15 cellular contexts compared by ENCODE assay signal in the genomic region with DNA sequence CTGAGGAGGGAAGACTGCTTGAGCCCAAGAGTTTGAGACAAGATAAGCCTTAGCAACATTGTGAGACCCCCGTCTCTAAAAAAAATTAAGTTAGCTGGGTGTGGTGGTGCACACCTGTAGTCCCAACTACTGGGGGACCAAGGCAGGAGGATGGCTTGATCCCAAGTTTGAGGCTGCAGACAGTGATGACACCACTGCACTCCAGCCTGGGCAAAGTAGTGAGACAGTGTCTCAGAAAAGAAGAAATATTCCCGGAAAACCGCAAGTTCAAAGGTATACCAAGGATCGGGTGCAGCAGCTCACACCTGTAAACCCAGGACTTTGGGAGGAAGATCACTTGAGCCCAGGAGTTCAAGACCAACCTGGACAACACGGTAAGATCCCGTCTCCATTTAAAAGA. TPM values are rescaled to one million over a fixed set of nuclear protein-coding genes. Genes with fewer than 3 reads are reported as not detected.
DNase-seq lines count a peak whose midpoint lies in the region; ATAC-seq and TF ChIP-seq lines count a peak whose summit lies in the region.
"Had no signal": no experiment of that assay in that cellular context is flagged by ENCODE, and none has a peak within 500 bp of the region (broad histone marks: within the 10 kb centered on the region; RNA-seq: fewer than 3 reads in every experiment).

No MANE protein-coding gene starts in this region.

- no peak for ATAC-seq in activated naive CD8-positive, alpha-beta T cell treated with anti-CD3 and anti-CD28 coated beads, Interleukin-2, amount 50 U/mL, for 24 hours
- ATAC-seq in natural killer cell = no peak

- H3K27ac Mint-ChIP-seq in CD4-positive, alpha-beta memory T cell = peak overlapping the region; percentile 69 to 100 (median 96)
- H3K27ac Mint-ChIP-seq in activated naive CD8-positive, alpha-beta T cell treated with anti-CD3 and anti-CD28 coated beads, Interleukin-2, amount 50 U/mL, for 24 hours = peak overlapping the region; percentile 80
- peak overlapping the region; percentile 69 to 81 for H3K27ac Mint-ChIP-seq in natural killer cell
- no peak overlapping the region for H3K27ac Mint-ChIP-seq in MCF 10A (ENCODE audit: low read depth, unreplicated experiment)
- H3K27ac Mint-ChIP-seq in neural progenitor cell = no peak overlapping the region

- no peaks in the 10 kb centered on the region for H3K27me3 ChIP-seq in CD4-positive, alpha-beta memory T cell (ENCODE audit: insufficient read depth, low read length)
- peaks cover 4% of the 10 kb centered on the region for H3K27me3 ChIP-seq in Loucy (ENCODE audit: insufficient read depth, low read length, poor library complexity, severe bottlenecking)
- no peaks in the 10 kb centered on the region for H3K27me3 ChIP-seq in neural progenitor cell
- H3K27me3 ChIP-seq in prostate gland (replicated peaks; ENCODE audit: insufficient read depth) = no peaks in the 10 kb centered on the region
- H3K27me3 ChIP-seq: esophagus muscularis mucosa had no signal

- no peaks in the 10 kb centered on the region for H3K9me3 Mint-ChIP-seq in CD4-positive, alpha-beta memory T cell
- H3K9me3 Mint-ChIP-seq in activated naive CD8-positive, alpha-beta T cell treated with anti-CD3 and anti-CD28 coated beads, Interleukin-2, amount 50 U/mL, for 24 hours = no peaks in the 10 kb centered on the region
- H3K9me3 Mint-ChIP-seq in natural killer cell (no peaks in the 10 kb centered on the region), MCF 10A (ENCODE audit: unreplicated experiment) (no peaks in the 10 kb centered on the region), neural progenitor cell (peaks cover 3% of the 10 kb centered on the region)

- no peaks in the 10 kb centered on the region for H3K9me2 ChIP-seq in Loucy (replicated peaks; ENCODE audit: low read depth, low read length)

- H2AFZ ChIP-seq in Loucy (ENCODE audit: low read length) (no peak overlapping the region), neural progenitor cell (replicated peaks) (no peak overlapping the region)

- no TSS peak for BruUV-seq in MCF 10A (replicated peaks; lab: Mats Ljungman, UMichigan)

- peaks cover 83% of the 10 kb centered on the region for H3K4me1 ChIP-seq in CD4-positive, alpha-beta memory T cell (ENCODE audit: insufficient read depth, low read length)
- H3K4me1 ChIP-seq in Loucy (ENCODE audit: insufficient read depth, low read length, poor library complexity, severe bottlenecking) (peaks cover 32% of the 10 kb centered on the region), neural progenitor cell (peaks cover 8% of the 10 kb centered on the region), prostate gland (replicated peaks) (no peaks in the 10 kb centered on the region)

- peaks cover 18 to 51% of the 10 kb centered on the region in 2 donors for H3K36me3 Mint-ChIP-seq in CD4-positive, alpha-beta memory T cell
- H3K36me3 Mint-ChIP-seq in activated naive CD8-positive, alpha-beta T cell treated with anti-CD3 and anti-CD28 coated beads, Interleukin-2, amount 50 U/mL, for 24 hours (ENCODE audit: low read depth) = peaks cover 73% of the 10 kb centered on the region
- no peaks in the 10 kb centered on the region for H3K36me3 Mint-ChIP-seq in natural killer cell
- peaks cover 71% of the 10 kb centered on the region for H3K36me3 Mint-ChIP-seq in MCF 10A (ENCODE audit: insufficient read depth, unreplicated experiment)
- H3K36me3 Mint-ChIP-seq in neural progenitor cell = peaks cover 31% of the 10 kb centered on the region

- peaks cover 32 to 81% (median 58%) of the 10 kb centered on the region in 4 donors for H3K4me1 Mint-ChIP-seq in CD4-positive, alpha-beta memory T cell
- peaks cover 72% of the 10 kb centered on the region for H3K4me1 Mint-ChIP-seq in activated naive CD8-positive, alpha-beta T cell treated with anti-CD3 and anti-CD28 coated beads, Interleukin-2, amount 50 U/mL, for 24 hours
- H3K4me1 Mint-ChIP-seq in natural killer cell (peaks cover 40 to 55% of the 10 kb centered on the region in 2 donors), MCF 10A (ENCODE audit: insufficient read depth, unreplicated experiment) (peaks cover 10% of the 10 kb centered on the region), neural progenitor cell (peaks cover 25% of the 10 kb centered on the region)

- DNase-seq in CD4-positive, alpha-beta memory T cell = no peak
- DNase-seq in activated naive CD8-positive, alpha-beta T cell treated with anti-CD3 and anti-CD28 coated beads, Interleukin-2, amount 50 U/mL, for 24 hours = no peak
- DNase-seq in natural killer cell (no peak), MCF 10A (ENCODE audit: unreplicated experiment) (no peak), NOMO-1 treated with dmso at 0.1 percent for 144 hours (lab: John Stamatoyannopoulos, UW; ENCODE audit: unreplicated experiment) (no peak), neural progenitor cell (ENCODE audit: low spot score) (no peak), prostate gland (ENCODE audit: low spot score) (no peak)
- DNase-seq: central memory CD4-positive, alpha-beta T cell; GF-D8; mesenchymal stem cell; NCI-H1105 treated with DMSO at 0.1 percent for 48 hours; stimulated activated CD4-positive, alpha-beta T cell treated with anti-CD3 and anti-CD28 coated beads, Interleukin-4, amount 100 ng/mL, for 1 hour had no signal

- H3K4me3 Mint-ChIP-seq in CD4-positive, alpha-beta memory T cell = peak overlapping the region; percentile 58 to 100 (median 80)
- H3K4me3 Mint-ChIP-seq in activated naive CD8-positive, alpha-beta T cell treated with anti-CD3 and anti-CD28 coated beads, Interleukin-2, amount 50 U/mL, for 24 hours = peak overlapping the region; percentile 99
- H3K4me3 Mint-ChIP-seq in natural killer cell = peak overlapping the region; percentile 57
- H3K4me3 Mint-ChIP-seq in MCF 10A (ENCODE audit: unreplicated experiment) = no peak overlapping the region
- no peak overlapping the region for H3K4me3 Mint-ChIP-seq in neural progenitor cell

- peaks cover 100% of the 10 kb centered on the region for H3K79me2 ChIP-seq in Loucy (ENCODE audit: insufficient read depth, low read length)
- peaks cover 100% of the 10 kb centered on the region for H3K79me2 ChIP-seq in neural progenitor cell (ENCODE audit: low read depth)

- H3K4me3 ChIP-seq in CD4-positive, alpha-beta memory T cell (ENCODE audit: low read length in 2 of 2) = no peak overlapping the region
- H3K4me3 ChIP-seq in Loucy (ENCODE audit: low read length, poor library complexity, severe bottlenecking) (peak overlapping the region; percentile 45), neural progenitor cell (no peak overlapping the region), prostate gland (no peak overlapping the region)
- H3K4me3 ChIP-seq: esophagus muscularis mucosa had no signal

- no peaks in the 10 kb centered on the region for H3K36me3 ChIP-seq in CD4-positive, alpha-beta memory T cell (ENCODE audit: insufficient read depth, low read length)
- peaks cover 27% of the 10 kb centered on the region; the same call in 1 of the 2 replicates for H3K36me3 ChIP-seq in Loucy (ENCODE audit: insufficient read depth, low read length)
- peaks cover 13% of the 10 kb centered on the region for H3K36me3 ChIP-seq in neural progenitor cell
- no peaks in the 10 kb centered on the region for H3K36me3 ChIP-seq in prostate gland

- POLR2A ChIA-PET in CD4-positive, alpha-beta memory T cell (lab: Charles Lee; ENCODE audit: partially characterized antibody) = interaction anchor here (0.7 to 10.9 kb wide), 9 partner anchors 11 to 493 kb away, joined by 3 to 247 read pairs (median 6); a partner anchor contains a TSS
- POLR2A ChIA-PET in MCF 10A (lab: Yijun Ruan, JAX) = interaction anchor here (0.7 to 8.2 kb wide), 3 partner anchors 13 to 161 kb away, joined by 4 to 61 read pairs (median 6); a partner anchor contains a TSS

- WGBS in prostate gland = 98% methylated on average over 6 of the region's 6 CpGs

- CTCF ChIA-PET in CD4-positive, alpha-beta memory T cell (lab: Charles Lee; ENCODE audit: partially characterized antibody) = interaction anchor here (0.6 to 4.7 kb wide), 2 partner anchors 41 to 47 kb away, joined by 4 to 40 read pairs; no protein-coding TSS in a partner anchor
- CTCF ChIA-PET in MCF 10A (lab: Yijun Ruan, JAX) = interaction anchor here (0.5 to 0.7 kb wide), 2 partner anchors 31 to 35 kb away, joined by 3 read pairs; no protein-coding TSS in a partner anchor

- H3K9me3 ChIP-seq in CD4-positive, alpha-beta memory T cell (ENCODE audit: control insufficient read depth in 1 of 2, low read length in 2 of 2) = no peaks in the 10 kb centered on the region
- H3K9me3 ChIP-seq in Loucy (ENCODE audit: insufficient read depth, low read depth, low read length) (no peaks in the 10 kb centered on the region), neural progenitor cell (ENCODE audit: low read depth) (no peaks in the 10 kb centered on the region), prostate gland (no peaks in the 10 kb centered on the region)
- H3K9me3 ChIP-seq: esophagus muscularis mucosa had no signal

- TF ChIP-seq CTCF in Loucy (conservative IDR thresholded peaks at IDR 0.05; ENCODE audit: low read length) = no peak
- TF ChIP-seq CTCF in natural killer cell (IDR thresholded peaks at IDR 0.05) = no peak
- no peak for TF ChIP-seq CTCF in MCF 10A (IDR thresholded peaks at IDR 0.05; ENCODE audit: unreplicated experiment)
- TF ChIP-seq CTCF in neural progenitor cell (IDR thresholded peaks at IDR 0.05) = no peak
- no peak for TF ChIP-seq CTCF in prostate gland (IDR thresholded peaks at IDR 0.05)

- H3K4me2 ChIP-seq in Loucy (ENCODE audit: low read depth, low read length, poor library complexity, severe bottlenecking) (peak overlapping the region; percentile 80), neural progenitor cell (no peak overlapping the region)

- H3F3A ChIP-seq in Loucy (ENCODE audit: low read depth) (peaks cover 2% of the 10 kb centered on the region), neural progenitor cell (ENCODE audit: low read depth) (peaks cover 28% of the 10 kb centered on the region)

- no peaks in the 10 kb centered on the region for H3K27me3 Mint-ChIP-seq in CD4-positive, alpha-beta memory T cell
- H3K27me3 Mint-ChIP-seq in activated naive CD8-positive, alpha-beta T cell treated with anti-CD3 and anti-CD28 coated beads, Interleukin-2, amount 50 U/mL, for 24 hours = no peaks in the 10 kb centered on the region
- no peaks in the 10 kb centered on the region for H3K27me3 Mint-ChIP-seq in natural killer cell (ENCODE audit: low read depth in 2 of 2)
- no peaks in the 10 kb centered on the region for H3K27me3 Mint-ChIP-seq in MCF 10A (ENCODE audit: insufficient read depth, unreplicated experiment)
- peaks cover 2% of the 10 kb centered on the region for H3K27me3 Mint-ChIP-seq in neural progenitor cell (ENCODE audit: insufficient read depth, low read depth)

- peak overlapping the region; percentile 99 for H3K27ac ChIP-seq in CD4-positive, alpha-beta memory T cell (ENCODE audit: low read depth, low read length)
- H3K27ac ChIP-seq in neural progenitor cell = no peak overlapping the region
- no peak overlapping the region for H3K27ac ChIP-seq in prostate gland
- H3K27ac ChIP-seq: C4-2B, esophagus muscularis mucosa had no signal

- H3K9ac ChIP-seq in Loucy (ENCODE audit: low read depth, low read length, poor library complexity, severe bottlenecking) (peak overlapping the region; percentile 28), neural progenitor cell (no peak overlapping the region)

- TF ChIP-seq POLR2A in prostate gland (IDR thresholded peaks at IDR 0.05) = no peak

- intact Hi-C loops in CD4-positive, alpha-beta memory T cell (cut with micrococcal nuclease) = no loop called here
- intact Hi-C loops in natural killer cell (cut with micrococcal nuclease) = no loop called here
- intact Hi-C loops in MCF 10A (cut with micrococcal nuclease) = no loop called here
- intact Hi-C loops in prostate gland (cut with DNase I) = no loop called here

- H4K20me1 ChIP-seq in Loucy (ENCODE audit: insufficient read depth, low read length, poor library complexity, severe bottlenecking) (peaks cover 93% of the 10 kb centered on the region), neural progenitor cell (ENCODE audit: low read depth) (peaks cover 93% of the 10 kb centered on the region)

RNA-seq across cellular contexts. Expression of a gene that starts 5.8 kb away (rescaled TPM):
- 100 to 1,000 TPM; 191 to 195 TPM for total RNA-seq in CD4-positive, alpha-beta memory T cell
- 100 to 1,000 TPM; 261 to 353 TPM for polyA plus RNA-seq in CD4-positive, alpha-beta memory T cell
- total RNA-seq in natural killer cell (10 to 100 TPM; 79.2 to 93.8 (median 93.4) TPM), MCF 10A (2022) (212 and 228 TPM in 2 replicates), neural progenitor cell (ENCODE audit: low replicate concordance) (197 and 298 TPM in 2 replicates), prostate gland (100 to 1,000 TPM in 1 of 2 donors, 10 to 100 TPM in 1; 94.6 to 125 TPM)

RNA-seq across cellular contexts. Expression of a gene that starts 36.5 kb away (rescaled TPM):
- 100 to 1,000 TPM; 243 to 256 TPM for total RNA-seq in CD4-positive, alpha-beta memory T cell
- polyA plus RNA-seq in CD4-positive, alpha-beta memory T cell = 1,000 to 10,000 TPM in 1 of 2 donors, 100 to 1,000 TPM in 1; 771 to 1,156 TPM
- total RNA-seq in natural killer cell (100 to 1,000 TPM; 335 to 378 (median 342) TPM), MCF 10A (2022) (719 and 909 TPM in 2 replicates), neural progenitor cell (ENCODE audit: low replicate concordance) (558 and 609 TPM in 2 replicates), prostate gland (100 to 1,000 TPM; 372 to 401 TPM)

RNA-seq across cellular contexts. Expression of a gene that starts 42.8 kb away (rescaled TPM):
- 1,000 to 10,000 TPM; 1,184 to 1,255 TPM for total RNA-seq in CD4-positive, alpha-beta memory T cell
- 1,000 to 10,000 TPM; 1,025 to 1,184 TPM for polyA plus RNA-seq in CD4-positive, alpha-beta memory T cell
- total RNA-seq in natural killer cell (100 to 1,000 TPM; 644 to 785 (median 695) TPM), MCF 10A (2022) (1,274 and 1,490 TPM in 2 replicates), neural progenitor cell (ENCODE audit: low replicate concordance) (1,855 and 2,450 TPM in 2 replicates), prostate gland (1,000 to 10,000 TPM in 1 of 2 donors, 100 to 1,000 TPM in 1; 912 to 1,347 TPM)

RNA-seq across cellular contexts. Expression of a gene that starts 52.2 kb away (rescaled TPM):
- total RNA-seq in CD4-positive, alpha-beta memory T cell = 100 to 1,000 TPM; 206 to 212 TPM
- polyA plus RNA-seq in CD4-positive, alpha-beta memory T cell = 10 to 100 TPM in 1 of 2 donors, 1 to 10 TPM in 1; 3.8 to 36.6 TPM
- total RNA-seq in natural killer cell (100 to 1,000 TPM; 320 to 354 (median 325) TPM), MCF 10A (2022) (87.3 and 101 TPM in 2 replicates), neural progenitor cell (ENCODE audit: low replicate concordance) (27.1 and 55.1 TPM in 2 replicates), prostate gland (100 to 1,000 TPM in 1 of 2 donors, 10 to 100 TPM in 1; 48.7 to 143 TPM)

Comparison
In these comparisons a context has a peak if more than half of its experiments do, and no peak if none do; other contexts are left out.
1. H3K27ac Mint-ChIP-seq: peak in CD4-positive, alpha-beta memory T cell (7 of 7), activated naive CD8-positive, alpha-beta T cell treated with anti-CD3 and anti-CD28 coated beads, Interleukin-2, amount 50 U/mL, for 24 hours (single experiment) and natural killer cell (2 of 2); none in MCF 10A (single experiment) and neural progenitor cell (single experiment).
2. H3K4me3 Mint-ChIP-seq: peak in CD4-positive, alpha-beta memory T cell (8 of 8), activated naive CD8-positive, alpha-beta T cell treated with anti-CD3 and anti-CD28 coated beads, Interleukin-2, amount 50 U/mL, for 24 hours (single experiment) and natural killer cell (single experiment); none in MCF 10A (single experiment) and neural progenitor cell (single experiment).